16 cellular contexts compared by ENCODE assay signal in the genomic region with DNA sequence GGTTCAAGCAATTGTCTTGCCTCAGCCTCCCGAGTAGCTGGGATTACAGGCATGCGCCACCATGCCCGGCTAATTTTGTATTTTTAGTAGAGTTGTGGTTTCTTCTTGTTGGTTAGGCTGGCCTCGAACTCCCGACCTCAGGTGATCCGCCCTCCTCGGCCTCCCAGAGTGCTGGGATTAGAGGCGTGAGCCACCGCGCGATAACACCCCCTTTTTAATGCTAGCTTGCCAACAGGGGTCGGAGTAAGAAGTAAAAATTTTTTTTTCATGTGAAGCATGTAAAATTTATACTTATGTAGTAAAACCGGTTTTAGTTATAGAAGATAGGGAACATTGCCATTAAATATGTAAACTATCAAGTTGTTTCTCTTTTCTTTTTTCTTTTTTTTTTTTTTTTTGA. TPM values are rescaled to one million over a fixed set of nuclear protein-coding genes. Genes with fewer than 3 reads are reported as not detected.
A peak's percentile ranks its signal among the peaks of the same experiment; 100 is the strongest.
DNase-seq lines count a peak whose midpoint lies in the region; ATAC-seq, FAIRE-seq and TF ChIP-seq lines count a peak whose summit lies in the region.
"Not testable (repeated sequence)": the region's sequence is repeated elsewhere in the genome, so short reads cannot be mapped to it uniquely, and the experiment has no call there.
"Had no signal": no experiment of that assay in that cellular context is flagged by ENCODE, and none has a peak within 500 bp of the region (broad histone marks: within the 10 kb centered on the region; RNA-seq: fewer than 3 reads in every experiment).

No MANE protein-coding gene starts in this region.

- not testable (repeated sequence) for H3K4me3 ChIP-seq in CD8-positive, alpha-beta T cell (ENCODE audit: low read depth, low read length); SU-DHL-6 (ENCODE audit: insufficient read depth, low read length, poor library complexity, severe bottlenecking); astrocyte (ENCODE audit: insufficient read depth, low read depth, low read length)

- H3K9me3 Mint-ChIP-seq in CD8-positive, alpha-beta T cell; IgD-negative memory B cell; activated CD8-positive, alpha-beta memory T cell treated with anti-CD3 and anti-CD28 coated beads, Interleukin-2, amount 10 ng/mL, durations not matched to agents 7 days and 5 days (ENCODE audit: low read depth); astrocyte (ENCODE audit: unreplicated experiment); glutamatergic neuron (ENCODE audit: unreplicated experiment); natural killer cell treated with Interleukin-12 subunit alpha and Interleukin-12 subunit beta and Interleukin-15 and Interleukin-18, amount 100 ng/mL, for 72 hours; stimulated activated memory B cell treated with anti-CD40 and anti-IgM and Interleukin-4, amounts not matched to agents 10 μg/mL and 1 μg/mL and 100 μg/mL, for 72 hours: not testable (repeated sequence)

- not testable (repeated sequence) for H3K9me2 ChIP-seq in SU-DHL-6 (replicated peaks; ENCODE audit: insufficient read depth, low read length)

- H3K27me3 Mint-ChIP-seq in CD8-positive, alpha-beta T cell (ENCODE audit: low read depth); IgD-negative memory B cell; activated CD8-positive, alpha-beta memory T cell treated with anti-CD3 and anti-CD28 coated beads, Interleukin-2, amount 10 ng/mL, durations not matched to agents 7 days and 5 days; astrocyte (ENCODE audit: low read depth, unreplicated experiment); glutamatergic neuron (ENCODE audit: unreplicated experiment); natural killer cell treated with Interleukin-12 subunit alpha and Interleukin-12 subunit beta and Interleukin-15 and Interleukin-18, amount 100 ng/mL, for 72 hours; stimulated activated memory B cell treated with anti-CD40 and anti-IgM and Interleukin-4, amounts not matched to agents 10 μg/mL and 1 μg/mL and 100 μg/mL, for 72 hours: not testable (repeated sequence)

- peaks cover 26% of the 10 kb centered on the region for H3K4me1 ChIP-seq in CD8-positive, alpha-beta T cell (ENCODE audit: insufficient read depth, low read length)
- peaks cover 14% of the 10 kb centered on the region for H3K4me1 ChIP-seq in astrocyte (ENCODE audit: insufficient read depth, low read length)

- not testable (repeated sequence) for TF ChIP-seq CTCF in CD8-positive, alpha-beta T cell (IDR thresholded peaks at IDR 0.05); SU-DHL-6 (IDR thresholded peaks at IDR 0.05; ENCODE audit: insufficient read depth, low read length, poor library complexity, severe bottlenecking); astrocyte (IDR thresholded peaks at IDR 0.05; ENCODE audit: insufficient read depth, low read depth, low read length); glutamatergic neuron (IDR thresholded peaks at IDR 0.05; ENCODE audit: partially characterized antibody, unreplicated experiment)

- H3K27ac ChIP-seq in CD8-positive, alpha-beta T cell (ENCODE audit: low read depth, low read length); SU-DHL-6 (ENCODE audit: low read depth, low read length); astrocyte (ENCODE audit: low read depth, low read length): not testable (repeated sequence)

- H3K9me3 ChIP-seq in CD8-positive, alpha-beta T cell (ENCODE audit: low read length); SU-DHL-6 (ENCODE audit: insufficient read depth, low read length); astrocyte (ENCODE audit: insufficient read depth, low read depth, low read length): not testable (repeated sequence)

- not testable (repeated sequence) for H3F3A ChIP-seq in SU-DHL-6 (ENCODE audit: insufficient read depth)

- FAIRE-seq in astrocyte (lab: Jason Lieb, UNC): not testable (repeated sequence)

- peak overlapping the region; percentile 92 for H3K4me3 Mint-ChIP-seq in CD8-positive, alpha-beta T cell
- H3K4me3 Mint-ChIP-seq in IgD-negative memory B cell (peak overlapping the region; percentile 84 to 93 (median 89)), astrocyte (ENCODE audit: unreplicated experiment) (peak overlapping the region; percentile 93), glutamatergic neuron (ENCODE audit: unreplicated experiment) (peak overlapping the region; percentile 96)
- peak overlapping the region; percentile 86 for H3K4me3 Mint-ChIP-seq in activated CD8-positive, alpha-beta memory T cell treated with anti-CD3 and anti-CD28 coated beads, Interleukin-2, amount 10 ng/mL, durations not matched to agents 7 days and 5 days
- H3K4me3 Mint-ChIP-seq in natural killer cell treated with Interleukin-12 subunit alpha and Interleukin-12 subunit beta and Interleukin-15 and Interleukin-18, amount 100 ng/mL, for 72 hours: peak overlapping the region; percentile 95
- H3K4me3 Mint-ChIP-seq in stimulated activated memory B cell treated with anti-CD40 and anti-IgM and Interleukin-4, amounts not matched to agents 10 μg/mL and 1 μg/mL and 100 μg/mL, for 72 hours: peak overlapping the region; percentile 12

- H4K20me1 ChIP-seq in SU-DHL-6 (ENCODE audit: low read depth, low read length): not testable (repeated sequence)
- peaks cover 41% of the 10 kb centered on the region for H4K20me1 ChIP-seq in astrocyte (ENCODE audit: insufficient read depth, low read length)

- intact Hi-C loops in CD8-positive, alpha-beta T cell (cut with DNase I, micrococcal nuclease): not testable (repeated sequence)

- H3K79me2 ChIP-seq in SU-DHL-6 (ENCODE audit: insufficient read depth, low read length) (peaks cover 80% of the 10 kb centered on the region), astrocyte (ENCODE audit: insufficient read depth, low read length) (peaks cover 80% of the 10 kb centered on the region)

- H3K9ac ChIP-seq in SU-DHL-6 (ENCODE audit: low read length); astrocyte (ENCODE audit: low read length): not testable (repeated sequence)

- not testable (repeated sequence) for ATAC-seq in CD8-positive, alpha-beta T cell; activated CD8-positive, alpha-beta memory T cell treated with anti-CD3 and anti-CD28 coated beads, Interleukin-2, amount 10 ng/mL, durations not matched to agents 7 days and 5 days; natural killer cell treated with Interleukin-12 subunit alpha and Interleukin-12 subunit beta and Interleukin-15 and Interleukin-18, amount 100 ng/mL, for 72 hours; stimulated activated memory B cell treated with anti-CD40 and anti-IgM and Interleukin-4, amounts not matched to agents 10 μg/mL and 1 μg/mL and 100 μg/mL, for 72 hours

- DNase-seq in CD8-positive, alpha-beta T cell; activated CD8-positive, alpha-beta memory T cell treated with anti-CD3 and anti-CD28 coated beads, Interleukin-2, amount 10 ng/mL, durations not matched to agents 7 days and 5 days; astrocyte (ENCODE audit: low read depth); glutamatergic neuron; natural killer cell treated with Interleukin-12 subunit alpha and Interleukin-12 subunit beta and Interleukin-15 and Interleukin-18, amount 100 ng/mL, for 72 hours (ENCODE audit: low spot score): not testable (repeated sequence)

- H3K36me3 Mint-ChIP-seq in CD8-positive, alpha-beta T cell: peaks cover 27% of the 10 kb centered on the region
- H3K36me3 Mint-ChIP-seq in IgD-negative memory B cell; astrocyte (ENCODE audit: low read depth, unreplicated experiment); glutamatergic neuron (ENCODE audit: unreplicated experiment); natural killer cell treated with Interleukin-12 subunit alpha and Interleukin-12 subunit beta and Interleukin-15 and Interleukin-18, amount 100 ng/mL, for 72 hours; stimulated activated memory B cell treated with anti-CD40 and anti-IgM and Interleukin-4, amounts not matched to agents 10 μg/mL and 1 μg/mL and 100 μg/mL, for 72 hours: not testable (repeated sequence)
- peaks cover 13% of the 10 kb centered on the region for H3K36me3 Mint-ChIP-seq in activated CD8-positive, alpha-beta memory T cell treated with anti-CD3 and anti-CD28 coated beads, Interleukin-2, amount 10 ng/mL, durations not matched to agents 7 days and 5 days

- not testable (repeated sequence) for H3K27ac Mint-ChIP-seq in CD8-positive, alpha-beta T cell; activated CD8-positive, alpha-beta memory T cell treated with anti-CD3 and anti-CD28 coated beads, Interleukin-2, amount 10 ng/mL, durations not matched to agents 7 days and 5 days; astrocyte (ENCODE audit: unreplicated experiment); glutamatergic neuron (ENCODE audit: unreplicated experiment); stimulated activated memory B cell treated with anti-CD40 and anti-IgM and Interleukin-4, amounts not matched to agents 10 μg/mL and 1 μg/mL and 100 μg/mL, for 72 hours
- peak overlapping the region in 1 of 3 donors; percentile 39 for H3K27ac Mint-ChIP-seq in IgD-negative memory B cell
- peak overlapping the region in 1 of 2 donors; percentile 83 for H3K27ac Mint-ChIP-seq in natural killer cell treated with Interleukin-12 subunit alpha and Interleukin-12 subunit beta and Interleukin-15 and Interleukin-18, amount 100 ng/mL, for 72 hours

- peaks cover 36% of the 10 kb centered on the region for H3K4me1 Mint-ChIP-seq in CD8-positive, alpha-beta T cell (ENCODE audit: low read depth)
- peaks cover 17 to 26% (median 22%) of the 10 kb centered on the region in 3 donors for H3K4me1 Mint-ChIP-seq in IgD-negative memory B cell
- peaks cover 39% of the 10 kb centered on the region for H3K4me1 Mint-ChIP-seq in activated CD8-positive, alpha-beta memory T cell treated with anti-CD3 and anti-CD28 coated beads, Interleukin-2, amount 10 ng/mL, durations not matched to agents 7 days and 5 days
- not testable (repeated sequence) for H3K4me1 Mint-ChIP-seq in astrocyte (ENCODE audit: low read depth, unreplicated experiment); glutamatergic neuron (ENCODE audit: low read depth, unreplicated experiment)
- peaks cover 17 to 25% of the 10 kb centered on the region in 2 donors for H3K4me1 Mint-ChIP-seq in natural killer cell treated with Interleukin-12 subunit alpha and Interleukin-12 subunit beta and Interleukin-15 and Interleukin-18, amount 100 ng/mL, for 72 hours (ENCODE audit: low read depth in 2 of 2)
- peaks cover 30% of the 10 kb centered on the region for H3K4me1 Mint-ChIP-seq in stimulated activated memory B cell treated with anti-CD40 and anti-IgM and Interleukin-4, amounts not matched to agents 10 μg/mL and 1 μg/mL and 100 μg/mL, for 72 hours

- H3K36me3 ChIP-seq in CD8-positive, alpha-beta T cell (ENCODE audit: insufficient read depth, low read length); SU-DHL-6 (ENCODE audit: low read length); astrocyte (ENCODE audit: insufficient read depth, low read length): not testable (repeated sequence)

- CTCF ChIA-PET in CD8-positive, alpha-beta T cell (lab: Charles Lee): interaction anchor here (0.6 to 1.0 kb wide), 2 partner anchors 10 to 84 kb away, joined by 3 read pairs; no protein-coding TSS in a partner anchor
- CTCF ChIA-PET in activated CD8-positive, alpha-beta memory T cell treated with anti-CD3 and anti-CD28 coated beads, Interleukin-2, amount 10 ng/mL, durations not matched to agents 7 days and 5 days (lab: Charles Lee): interaction anchor here (1.5 to 3.3 kb wide), 3 partner anchors 8 to 39 kb away, joined by 4 to 11 read pairs (median 8); no protein-coding TSS in a partner anchor

- POLR2A ChIA-PET in CD8-positive, alpha-beta T cell (lab: Charles Lee): interaction anchor here (0.9 to 2.6 kb wide), 2 partner anchors 28 to 67 kb away, joined by 3 to 12 read pairs; a partner anchor contains a TSS

- H2AFZ ChIP-seq in SU-DHL-6 (ENCODE audit: low read depth, low read length, severe bottlenecking); astrocyte (ENCODE audit: low read depth, low read length): not testable (repeated sequence)

- H3K27me3 ChIP-seq in CD8-positive, alpha-beta T cell (ENCODE audit: insufficient read depth, low read length); SU-DHL-6 (ENCODE audit: low read length); astrocyte (ENCODE audit: insufficient read depth, low read length): not testable (repeated sequence)

- H3K4me2 ChIP-seq in SU-DHL-6 (ENCODE audit: low read depth, low read length, poor library complexity, severe bottlenecking): peak overlapping the region; percentile 71
- H3K4me2 ChIP-seq in astrocyte (ENCODE audit: low read length): peak overlapping the region; percentile 93

RNA-seq across cellular contexts. Expression of a gene that starts 1.9 kb away (rescaled TPM):
- 1 to 10 TPM; 7.8 to 9.3 TPM for total RNA-seq in CD8-positive, alpha-beta T cell
- polyA plus RNA-seq in IgD-negative memory B cell: 1.8 TPM
- 10 to 100 TPM; 14.9 to 20.3 TPM for total RNA-seq in activated CD8-positive, alpha-beta memory T cell treated with anti-CD3 and anti-CD28 coated beads, Interleukin-2, amount 10 ng/mL, durations not matched to agents 7 days and 5 days
- total RNA-seq in astrocyte: 10.4 and 11.3 TPM in 2 replicates
- total RNA-seq in glutamatergic neuron (ENCODE audit: unreplicated experiment): 15.6 TPM
- total RNA-seq in natural killer cell treated with Interleukin-12 subunit alpha and Interleukin-12 subunit beta and Interleukin-15 and Interleukin-18, amount 100 ng/mL, for 72 hours: 10 to 100 TPM; 17.7 to 22.3 TPM

RNA-seq across cellular contexts. Expression of a gene that starts 2.0 kb away (rescaled TPM):
- total RNA-seq in CD8-positive, alpha-beta T cell: 10 to 100 TPM; 15.7 to 17.5 TPM
- 16.2 TPM for polyA plus RNA-seq in IgD-negative memory B cell
- total RNA-seq in activated CD8-positive, alpha-beta memory T cell treated with anti-CD3 and anti-CD28 coated beads, Interleukin-2, amount 10 ng/mL, durations not matched to agents 7 days and 5 days: 10 to 100 TPM; 22.2 to 23.1 TPM
- 11.0 and 13.3 TPM in 2 replicates for total RNA-seq in astrocyte
- 7.8 TPM for total RNA-seq in glutamatergic neuron (ENCODE audit: unreplicated experiment)
- total RNA-seq in natural killer cell treated with Interleukin-12 subunit alpha and Interleukin-12 subunit beta and Interleukin-15 and Interleukin-18, amount 100 ng/mL, for 72 hours: 10 to 100 TPM; 19.7 to 23.0 TPM

RNA-seq across cellular contexts. Expression of a gene that starts 55.2 kb away (rescaled TPM):
- not detected for total RNA-seq in CD8-positive, alpha-beta T cell
- polyA plus RNA-seq in IgD-negative memory B cell: not detected
- not detected for total RNA-seq in activated CD8-positive, alpha-beta memory T cell treated with anti-CD3 and anti-CD28 coated beads, Interleukin-2, amount 10 ng/mL, durations not matched to agents 7 days and 5 days
- total RNA-seq in astrocyte (not detected in 2 replicates), glutamatergic neuron (ENCODE audit: unreplicated experiment) (not detected)
- total RNA-seq in natural killer cell treated with Interleukin-12 subunit alpha and Interleukin-12 subunit beta and Interleukin-15 and Interleukin-18, amount 100 ng/mL, for 72 hours: not detected
- total RNA-seq: dermis blood vessel endothelial cell, endothelial cell of umbilical vein, G401, glomerular endothelial cell, lung, SK-MEL-5, thoracic aorta had no signal
- polyA plus RNA-seq: AG04450, endothelial cell of umbilical vein, lung had no signal

Comparison
In these comparisons a context has a peak if more than half of its experiments do, and no peak if none do; other contexts are left out.
1. H3K4me3 Mint-ChIP-seq: peak in every context shown above with its lines; median percentile 96 in glutamatergic neuron; 95 in natural killer cell treated with Interleukin-12 subunit alpha and Interleukin-12 subunit beta and Interleukin-15 and Interleukin-18, amount 100 ng/mL, for 72 hours; 93 in astrocyte; 92 in CD8-positive, alpha-beta T cell; 89 in IgD-negative memory B cell; 86 in activated CD8-positive, alpha-beta memory T cell treated with anti-CD3 and anti-CD28 coated beads, Interleukin-2, amount 10 ng/mL, durations not matched to agents 7 days and 5 days; 12 in stimulated activated memory B cell treated with anti-CD40 and anti-IgM and Interleukin-4, amounts not matched to agents 10 μg/mL and 1 μg/mL and 100 μg/mL, for 72 hours.